ENCODE assay signal across 21 cellular contexts in the genomic region with DNA sequence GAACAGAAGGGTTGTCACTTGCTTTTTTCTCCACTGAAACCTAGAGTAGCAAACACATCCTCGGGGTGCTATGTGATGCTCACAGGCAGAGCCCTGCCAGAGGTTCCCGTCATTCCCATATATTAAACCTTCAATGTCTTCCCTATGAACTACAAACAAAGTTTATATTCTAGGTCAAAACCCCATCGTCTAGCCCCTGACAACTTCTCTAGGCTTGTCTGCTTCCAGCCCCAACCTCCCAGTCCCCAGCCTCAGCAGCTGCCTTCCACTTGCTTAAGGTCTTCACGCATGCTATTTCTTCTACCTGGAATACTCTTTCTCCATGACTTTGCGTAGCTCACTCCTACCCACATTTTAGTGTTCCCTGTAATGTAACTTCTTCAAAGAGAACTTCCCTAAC. TPM values are rescaled to one million over a fixed set of nuclear protein-coding genes. Genes with fewer than 3 reads are reported as not detected.
DNase-seq lines count a peak whose midpoint lies in the region; ATAC-seq, FAIRE-seq and TF ChIP-seq lines count a peak whose summit lies in the region.
"Had no signal": no experiment of that assay in that cellular context is flagged by ENCODE, and none has a peak within 500 bp of the region (broad histone marks: within the 10 kb centered on the region; RNA-seq: fewer than 3 reads in every experiment).

No MANE protein-coding gene starts in this region.

- H3K9me3 ChIP-seq in CD8-positive, alpha-beta memory T cell (ENCODE audit: low read length), result no peaks in the 10 kb centered on the region
- H3K9me3 ChIP-seq in pancreas, result no peaks in the 10 kb centered on the region

- intact Hi-C loops in CD14-positive monocyte (cut with micrococcal nuclease) (loop anchor here (5.0 kb wide), 2 partner anchors 32 to 57 kb away; no protein-coding TSS in a partner anchor), pancreas (cut with DNase I) (no loop called here)

- DNase-seq in CD14-positive monocyte (ENCODE audit: low spot score) (no peak), pancreas (no peak), NCI-H526 (lab: John Stamatoyannopoulos, UW) (no peak)
- DNase-seq in CD8-positive, alpha-beta memory T cell, result no peak
- DNase-seq in stimulated activated CD4-positive, alpha-beta T cell treated with anti-CD3 and anti-CD28 coated beads, Interleukin-12 subunit alpha, Interleukin-12 subunit beta, amount 100 ng/mL, for 4 hours, result no peak
- DNase-seq: HCEC 1CT, NCI-H1417, NCI-H187, NCI-H2107, NCI-H226, NCI-H524, PC-9, SIG-M5 had no signal

- ATAC-seq in pancreas (no peak), HG02798 (IDR thresholded peaks at IDR 0.05; ENCODE audit: poor library complexity, unreplicated experiment) (no peak)
- ATAC-seq: GM23338 had no signal

- H3K4me1 Mint-ChIP-seq in CD14-positive monocyte (peaks cover 48% of the 10 kb centered on the region), brain (peaks cover 31% of the 10 kb centered on the region), nephron (peaks cover 33% of the 10 kb centered on the region)
- H3K4me1 Mint-ChIP-seq in CD8-positive, alpha-beta memory T cell, result peaks cover 18 to 25% (median 22%) of the 10 kb centered on the region in 3 donors

- H3K36me3 ChIP-seq in CD8-positive, alpha-beta memory T cell (ENCODE audit: insufficient read depth, low read length), result no peaks in the 10 kb centered on the region
- no peaks in the 10 kb centered on the region for H3K36me3 ChIP-seq in pancreas

- no peak for FAIRE-seq in pancreas (lab: Jason Lieb, UNC)
- FAIRE-seq: D721Med, GM12891 had no signal

- CTCF ChIA-PET in CD8-positive, alpha-beta memory T cell (lab: Charles Lee), result interaction anchor here (2.4 to 4.8 kb wide), 2 partner anchors 11 to 21 kb away, joined by 14 to 67 read pairs; no protein-coding TSS in a partner anchor

- peaks cover 23% of the 10 kb centered on the region for H3K4me1 ChIP-seq in CD8-positive, alpha-beta memory T cell (ENCODE audit: insufficient read depth, low read length)
- peaks cover 0 to 9% (median 7%) of the 10 kb centered on the region in 3 donors for H3K4me1 ChIP-seq in pancreas

- TF ChIP-seq CTCF in CD14-positive monocyte (IDR thresholded peaks at IDR 0.05) (no peak), brain (conservative IDR thresholded peaks at IDR 0.05) (no peak), nephron (IDR thresholded peaks at IDR 0.05; ENCODE audit: unreplicated experiment in 3 of 3) (no peak), pancreas (IDR thresholded peaks at IDR 0.05) (no peak)

- H3K4me3 Mint-ChIP-seq in CD14-positive monocyte (peak overlapping the region; percentile 16 to 26), brain (peak overlapping the region in 3 of 5 experiments; percentile 7 to 19 (median 19)), nephron (peak overlapping the region in 2 of 3 experiments; percentile 39 to 54)
- peak overlapping the region in 4 of 7 donors; percentile 7 to 80 (median 44) for H3K4me3 Mint-ChIP-seq in CD8-positive, alpha-beta memory T cell
- H3K4me3 Mint-ChIP-seq: GM23338 had no signal

- no peak overlapping the region for H3K4me3 ChIP-seq in CD8-positive, alpha-beta memory T cell (ENCODE audit: low read length)
- H3K4me3 ChIP-seq in pancreas, result no peak overlapping the region
- H3K4me3 ChIP-seq: GM23338, PC-9 had no signal

- 90 to 92% methylated on average over 5 of the region's 5 CpGs for WGBS in pancreas, 2 donors

- peaks cover 0 to 2% (median 0%) of the 10 kb centered on the region in 3 donors for H3K27me3 Mint-ChIP-seq in CD14-positive monocyte (ENCODE audit: low read depth in 3 of 3)
- H3K27me3 Mint-ChIP-seq in CD8-positive, alpha-beta memory T cell, result peaks cover 4 to 14% of the 10 kb centered on the region in 2 donors
- peaks cover 38% of the 10 kb centered on the region for H3K27me3 Mint-ChIP-seq in brain
- H3K27me3 Mint-ChIP-seq in nephron (ENCODE audit: low read depth), result peaks cover 20% of the 10 kb centered on the region

- POLR2A ChIA-PET in CD8-positive, alpha-beta memory T cell (lab: Charles Lee), result interaction anchor here (0.6 kb wide), 1 partner anchor 577 kb away, joined by 8 read pairs; no protein-coding TSS in a partner anchor

- peaks cover 4 to 15% (median 11%) of the 10 kb centered on the region in 7 donors for H3K9me3 Mint-ChIP-seq in CD14-positive monocyte
- H3K9me3 Mint-ChIP-seq in CD8-positive, alpha-beta memory T cell, result peaks cover 0 to 8% (median 2%) of the 10 kb centered on the region in 5 donors
- H3K9me3 Mint-ChIP-seq in brain, result peaks cover 9 to 22% (median 17%) of the 10 kb centered on the region in 5 experiments
- H3K9me3 Mint-ChIP-seq in nephron, result peaks cover 24% of the 10 kb centered on the region

- H3K27me3 ChIP-seq in CD8-positive, alpha-beta memory T cell (ENCODE audit: insufficient read depth, low read length, poor library complexity, severe bottlenecking), result no peaks in the 10 kb centered on the region
- H3K27me3 ChIP-seq in pancreas, result no peaks in the 10 kb centered on the region

- H3K27ac Mint-ChIP-seq in CD14-positive monocyte (peak overlapping the region in 6 of 7 donors; percentile 11 to 84 (median 55)), brain (peak overlapping the region in 1 of 5 experiments; percentile 81), nephron (no peak overlapping the region)
- peak overlapping the region in 3 of 8 donors; percentile 25 to 36 (median 29) for H3K27ac Mint-ChIP-seq in CD8-positive, alpha-beta memory T cell
- H3K27ac Mint-ChIP-seq: GM23338 had no signal

- H3K36me3 Mint-ChIP-seq in CD14-positive monocyte (peaks cover 6 to 13% of the 10 kb centered on the region in 2 donors), brain (no peaks in the 10 kb centered on the region), nephron (ENCODE audit: low read depth) (no peaks in the 10 kb centered on the region)
- H3K36me3 Mint-ChIP-seq in CD8-positive, alpha-beta memory T cell, result peaks cover 0 to 5% (median 1%) of the 10 kb centered on the region in 3 donors

- no peak overlapping the region for H3K27ac ChIP-seq in CD8-positive, alpha-beta memory T cell (ENCODE audit: low read depth, low read length)
- H3K27ac ChIP-seq in pancreas, result no peak overlapping the region
- H3K27ac ChIP-seq: C4-2B, PC-9, RWPE1 had no signal

RNA-seq across cellular contexts. Expression of a gene that starts 1.9 kb away (rescaled TPM):
- polyA plus RNA-seq in CD14-positive monocyte, result 10 to 100 TPM; 45.7 to 58.0 TPM
- total RNA-seq in CD8-positive, alpha-beta memory T cell, result under 1 TPM; 0.22 to 0.46 TPM
- 0.71 TPM for polyA plus RNA-seq in CD8-positive, alpha-beta memory T cell
- 0.36 TPM for polyA plus RNA-seq in brain (ENCODE audit: insufficient read depth, low read depth, low replicate concordance)
- 10 to 100 TPM in 1 of 6 donors, 1 to 10 TPM in 5; 2.4 to 15.2 (median 4.8) TPM for total RNA-seq in pancreas
- 1 to 10 TPM; 2.9 to 4.8 TPM for polyA plus RNA-seq in pancreas

Comparison
In these comparisons a context has a peak if more than half of its experiments do, and no peak if none do; other contexts are left out.
1. H3K27ac Mint-ChIP-seq: peak in CD14-positive monocyte (6 of 7); none in nephron (0 of 3).
2. RNA of a gene that starts 1.9 kb away (polyA plus RNA-seq): 45.7 to 58.0 TPM in CD14-positive monocyte; 2.9 to 4.8 TPM in pancreas, 0.71 TPM in CD8-positive, alpha-beta memory T cell (single experiment) and 0.36 TPM in brain (single experiment); every median in the first group is over 4 times any median in the second.
3. intact Hi-C loops: an anchor here in CD14-positive monocyte (5.0 kb wide); none called in pancreas.
4. Peak in every context shown above with its lines, with median percentiles within 50 percentile points of each other: H3K4me3 Mint-ChIP-seq.